ENCODE assay signal across 30 cellular contexts in the genomic region with DNA sequence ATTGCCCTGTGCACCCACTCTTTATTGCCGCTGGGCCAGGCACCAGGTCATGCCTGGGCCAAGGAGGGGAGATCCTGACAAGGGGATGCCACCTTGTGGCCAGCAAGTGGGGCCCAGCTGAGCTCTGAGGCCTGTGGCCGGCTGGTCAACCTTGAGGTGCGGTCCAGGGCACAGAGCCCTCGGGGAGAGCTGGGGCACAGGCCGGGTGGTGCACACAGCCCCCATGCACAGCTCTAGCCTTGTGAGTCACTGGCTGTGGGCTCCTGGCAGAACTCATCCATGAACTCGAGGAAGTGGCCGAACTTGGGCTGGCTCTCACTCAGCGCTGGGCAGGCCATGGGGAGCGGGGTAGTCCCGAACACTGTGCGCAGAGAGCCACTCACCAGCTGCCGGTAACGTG.
DNase-seq lines count a peak whose midpoint lies in the region; ATAC-seq, FAIRE-seq and TF ChIP-seq lines count a peak whose summit lies in the region.
"Had no signal": no experiment of that assay in that cellular context is flagged by ENCODE, and none has a peak within 500 bp of the region (broad histone marks: within the 10 kb centered on the region; RNA-seq: fewer than 3 reads in every experiment).

No MANE protein-coding gene starts in this region.

- no peak for DNase-seq in Right ventricle myocardium inferior (ENCODE audit: missing footprints)
- no peak for DNase-seq in Right ventricle myocardium superior
- no peak for DNase-seq in astrocyte of the spinal cord (ENCODE audit: low read depth, low spot score)
- no peak for DNase-seq in left colon
- no peak for DNase-seq in superior temporal gyrus (ENCODE audit: extremely low spot score)
- no peak for DNase-seq in NCI-H2171 (lab: John Stamatoyannopoulos, UW)
- DNase-seq in RCC 7860 (ENCODE audit: low spot score): no peak
- DNase-seq: activated CD4-positive, CD25-positive, alpha-beta regulatory T cell treated with anti-CD3 and anti-CD28 coated beads, Interleukin-2, amount 50 U/mL, for 72 hours; activated CD8-positive, alpha-beta T cell treated with anti-CD3 and anti-CD28 coated beads, Interleukin-2, amount 10 ng/mL, durations not matched to agents 7 days and 5 days; activated effector memory CD4-positive, alpha-beta T cell treated with Interleukin-2 at 50 U/mL for 16 hours; activated T-cell treated with anti-CD3 and anti-CD28 coated beads for 4 hours; CD8-positive, alpha-beta memory T cell; effector memory CD8-positive, alpha-beta T cell; HCEC 1CT; left ventricle myocardium superior; midbrain; NCI-H1105 treated with DMSO at 0.1 percent for 48 hours; NCI-H2029 treated with DMSO at 0.1 percent for 48 hours; NCI-H345; NCI-H82; nephron progenitor cell; right lobe of liver; SHP77; stomach had no signal

- peak; percentile 33 for ATAC-seq in Right ventricle myocardium inferior
- no peak for ATAC-seq in Right ventricle myocardium superior (ENCODE audit: poor library complexity)
- ATAC-seq in left colon: peak; percentile 16
- ATAC-seq in HG03442 (IDR thresholded peaks at IDR 0.05; ENCODE audit: unreplicated experiment): no peak
- ATAC-seq: activated CD8-positive, alpha-beta T cell treated with anti-CD3 and anti-CD28 coated beads, Interleukin-2, amount 10 ng/mL, durations not matched to agents 7 days and 5 days; effector memory CD8-positive, alpha-beta T cell; esophagus mucosa; left ventricle myocardium superior had no signal

- intact Hi-C loops in Right ventricle myocardium inferior (cut with DNase I): no loop called here
- intact Hi-C loops in Right ventricle myocardium superior (cut with DNase I): no loop called here
- intact Hi-C loops in left colon (cut with DNase I, micrococcal nuclease): loop anchor here in 1 of 2 donors (10.0 kb wide), 1 partner anchor 62 kb away; no protein-coding TSS in a partner anchor

- peak; percentile 2 for TF ChIP-seq CTCF in astrocyte of the spinal cord (IDR thresholded peaks at IDR 0.05; ENCODE audit: low read depth, low read length)

- in situ Hi-C loops in astrocyte of the spinal cord (cut with HindIII; ENCODE audit: low sequenced_read_pairs): no loop called here

- H3K4me3 ChIP-seq in astrocyte of the spinal cord (ENCODE audit: low read depth, low read length): no peak overlapping the region
- H3K4me3 ChIP-seq: hepatocyte, right lobe of liver, stomach, tibial nerve had no signal

- no peak for FAIRE-seq in RCC 7860 (lab: Jason Lieb, UNC)
- FAIRE-seq: colon, frontal cortex had no signal

Comparison
In these comparisons a context has a peak if more than half of its experiments do, and no peak if none do; other contexts are left out.
1. ATAC-seq: peak in Right ventricle myocardium inferior (single experiment) and left colon (single experiment); none in Right ventricle myocardium superior (single experiment) and HG03442 (single experiment).